In genomic region chr1:44543064-44543815, GRCh38 we compare ENCODE assay signal across 19 cellular contexts.
DNase-seq lines count a peak whose midpoint lies in the region; ATAC-seq, FAIRE-seq and TF ChIP-seq lines count a peak whose summit lies in the region.
"Had no signal": no experiment of that assay in that cellular context is flagged by ENCODE, and none has a peak within 500 bp of the region (broad histone marks: within the 10 kb centered on the region; RNA-seq: fewer than 3 reads in every experiment).

No MANE protein-coding gene starts in this region.

- H3K4me3 ChIP-seq in bronchial epithelial cell (ENCODE audit: low read depth, low read length) (no peak overlapping the region), suprapubic skin (no peak overlapping the region)
- H3K4me3 ChIP-seq: body of pancreas had no signal

- DNase-seq in NCI-H1417 treated with DMSO at 0.1 percent for 48 hours (lab: John Stamatoyannopoulos, UW) (peak; percentile 89), bronchial epithelial cell (ENCODE audit: low read depth) (no peak), left kidney (ENCODE audit: low read depth, low spot score) (peak; percentile 80), NCI-H2107 treated with DMSO at 0.1 percent for 48 hours (lab: John Stamatoyannopoulos, UW; ENCODE audit: unreplicated experiment) (no peak), suprapubic skin (ENCODE audit: low spot score in 2 of 2) (no peak)
- DNase-seq: activated CD4-positive, alpha-beta T cell treated with anti-CD3 and anti-CD28 coated beads, Interleukin-2, amount 50 U/mL, for 48 hours; activated effector memory CD4-positive, alpha-beta T cell treated with anti-CD3 and anti-CD28 coated beads, Interleukin-2, amount 50 U/mL, for 16 hours; DND-41; NCI-H2029 treated with DMSO at 0.1 percent for 48 hours; stimulated activated CD4-positive, alpha-beta T cell treated with anti-CD3 and anti-CD28 coated beads, Interleukin-2, amount 100 ng/mL, for 48 hours had no signal

- H3K36me3 ChIP-seq in ES-I3 (ENCODE audit: insufficient read depth, low read length): no peaks in the 10 kb centered on the region
- H3K36me3 ChIP-seq in bronchial epithelial cell (ENCODE audit: control insufficient read depth, insufficient read depth, low read length): no peaks in the 10 kb centered on the region
- no peaks in the 10 kb centered on the region for H3K36me3 ChIP-seq in suprapubic skin

- FAIRE-seq in bronchial epithelial cell (lab: Jason Lieb, UNC): peak; percentile 80
- FAIRE-seq: GM12892, H54, RCC 7860 had no signal

- no peaks in the 10 kb centered on the region for H3K27me3 ChIP-seq in bronchial epithelial cell (ENCODE audit: control insufficient read depth, insufficient read depth, low read length)
- H3K27me3 ChIP-seq in suprapubic skin: peaks cover 47% of the 10 kb centered on the region
- H3K27me3 ChIP-seq: body of pancreas had no signal

- TF ChIP-seq EP300 in suprapubic skin (IDR thresholded peaks at IDR 0.05): no peak

- no peak for TF ChIP-seq CTCF in bronchial epithelial cell (IDR thresholded peaks at IDR 0.05; ENCODE audit: insufficient read depth, low read length, severe bottlenecking)
- TF ChIP-seq CTCF in suprapubic skin (IDR thresholded peaks at IDR 0.05): no peak

- H3K9me3 ChIP-seq in ES-I3 (ENCODE audit: control insufficient read depth, insufficient read depth, low read length) (no peaks in the 10 kb centered on the region), suprapubic skin (no peaks in the 10 kb centered on the region)
- H3K9me3 ChIP-seq: body of pancreas had no signal

- no peak for TF ChIP-seq POLR2A in suprapubic skin (IDR thresholded peaks at IDR 0.05)

- H3K27ac ChIP-seq in suprapubic skin: no peak overlapping the region
- H3K27ac ChIP-seq: body of pancreas, parathyroid adenoma had no signal

- WGBS in suprapubic skin: 36% methylated on average over 11 of the region's 15 CpGs

- H3K4me1 ChIP-seq in ES-I3 (ENCODE audit: insufficient read depth, low read length) (peaks cover 27% of the 10 kb centered on the region), suprapubic skin (no peaks in the 10 kb centered on the region)
- H3K4me1 ChIP-seq: body of pancreas, parathyroid adenoma had no signal

- peak overlapping the region; percentile 40; the same call in 1 of the 2 replicates for H3K9ac ChIP-seq in ES-I3 (ENCODE audit: low read depth, low read length)
- H3K9ac ChIP-seq: parathyroid adenoma had no signal

- ATAC-seq in HG03097 (IDR thresholded peaks at IDR 0.05; ENCODE audit: low FRiP score, unreplicated experiment) (no peak), HG03354 (IDR thresholded peaks at IDR 0.05; ENCODE audit: poor library complexity, severe bottlenecking, unreplicated experiment) (no peak)
- ATAC-seq: body of pancreas; stimulated activated effector memory CD8-positive, alpha-beta T cell treated with anti-CD3 and anti-CD28 coated beads, Interleukin-12 subunit alpha, Interleukin-12 subunit beta, amount 100 ng/mL, for 72 hours had no signal

Comparison
In these comparisons a context has a peak if more than half of its experiments do, and no peak if none do; other contexts are left out.
1. DNase-seq: peak in NCI-H1417 treated with DMSO at 0.1 percent for 48 hours (single experiment) and left kidney (single experiment); none in bronchial epithelial cell (single experiment), NCI-H2107 treated with DMSO at 0.1 percent for 48 hours (single experiment) and suprapubic skin (0 of 2).